Comparison of ENCODE assay signal across 18 cellular contexts in genomic region chr1:58979085-58979484, GRCh38.
DNase-seq lines count a peak whose midpoint lies in the region; ATAC-seq and TF ChIP-seq lines count a peak whose summit lies in the region.
"Had no signal": no experiment of that assay in that cellular context is flagged by ENCODE, and none has a peak within 500 bp of the region (broad histone marks: within the 10 kb centered on the region; RNA-seq: fewer than 3 reads in every experiment).

No MANE protein-coding gene starts in this region.

- H3K27me3 Mint-ChIP-seq in activated B cell treated with CpG ODN at 0.5 μM for 24 hours, result no peaks in the 10 kb centered on the region
- H3K27me3 Mint-ChIP-seq in stimulated activated memory B cell treated with anti-CD40 and anti-IgM and Interleukin-4, amounts not matched to agents 10 μg/mL and 1 μg/mL and 100 μg/mL, for 72 hours, result no peaks in the 10 kb centered on the region
- H3K27me3 Mint-ChIP-seq: central memory CD8-positive, alpha-beta T cell had no signal

- H3K27ac ChIP-seq in right atrium auricular region (no peak overlapping the region), transverse colon (no peak overlapping the region)
- H3K27ac ChIP-seq: lower lobe of right lung, Peyer's patch had no signal

- no peak for TF ChIP-seq POLR2A in NB4 (IDR thresholded peaks at IDR 0.05; ENCODE audit: extremely low read depth, insufficient read length)
- no peak for TF ChIP-seq POLR2A in transverse colon (IDR thresholded peaks at IDR 0.05)

- peaks cover 0 to 19% of the 10 kb centered on the region in 2 donors for H3K4me1 ChIP-seq in right atrium auricular region
- H3K4me1 ChIP-seq in transverse colon, result peaks cover 0 to 19% (median 2%) of the 10 kb centered on the region in 4 donors
- H3K4me1 ChIP-seq: Peyer's patch had no signal

- peak overlapping the region; percentile 59 for H3K27ac Mint-ChIP-seq in activated B cell treated with CpG ODN at 0.5 μM for 24 hours
- H3K27ac Mint-ChIP-seq in stimulated activated memory B cell treated with anti-CD40 and anti-IgM and Interleukin-4, amounts not matched to agents 10 μg/mL and 1 μg/mL and 100 μg/mL, for 72 hours, result peak overlapping the region; percentile 54
- H3K27ac Mint-ChIP-seq: HFFc6 had no signal

- H3K4me3 ChIP-seq in right atrium auricular region (no peak overlapping the region), NB4 (ENCODE audit: low read depth, low read length) (no peak overlapping the region), transverse colon (no peak overlapping the region)
- H3K4me3 ChIP-seq: lower lobe of right lung, Peyer's patch had no signal

- no peak for TF ChIP-seq CTCF in right atrium auricular region (IDR thresholded peaks at IDR 0.05)
- no peak for TF ChIP-seq CTCF in NB4 (IDR thresholded peaks at IDR 0.05; ENCODE audit: low read depth, low read length)
- no peak for TF ChIP-seq CTCF in activated B cell treated with CpG ODN at 0.5 μM for 24 hours (IDR thresholded peaks at IDR 0.05)
- no peak for TF ChIP-seq CTCF in transverse colon (IDR thresholded peaks at IDR 0.05)

- CTCF ChIA-PET in activated B cell treated with CpG ODN at 0.5 μM for 24 hours (lab: Charles Lee), result no interaction called here

- in situ Hi-C loops in transverse colon (cut with MboI; ENCODE audit: low pct_ligation_motif_present in 1 of 4, low pct_unique_long_range_greater_than_20kb in 1 of 4, low sequenced_read_pairs in 3 of 4), result no loop called here

- POLR2A ChIA-PET in activated B cell treated with CpG ODN at 0.5 μM for 24 hours (lab: Charles Lee), result interaction anchor here (1.0 kb wide), 1 partner anchor 195 kb away, joined by 3 read pairs; the partner anchor contains the start of gene JUN

- H3K9me3 Mint-ChIP-seq in activated B cell treated with CpG ODN at 0.5 μM for 24 hours, result no peaks in the 10 kb centered on the region
- no peaks in the 10 kb centered on the region for H3K9me3 Mint-ChIP-seq in stimulated activated memory B cell treated with anti-CD40 and anti-IgM and Interleukin-4, amounts not matched to agents 10 μg/mL and 1 μg/mL and 100 μg/mL, for 72 hours
- H3K9me3 Mint-ChIP-seq: central memory CD8-positive, alpha-beta T cell; HFFc6; natural killer cell treated with Interleukin-12 subunit alpha and Interleukin-12 subunit beta and Interleukin-15 and Interleukin-18, amount 100 ng/mL, for 72 hours had no signal

- no peaks in the 10 kb centered on the region for H3K27me3 ChIP-seq in right atrium auricular region
- no peaks in the 10 kb centered on the region for H3K27me3 ChIP-seq in transverse colon
- H3K27me3 ChIP-seq: Peyer's patch had no signal

- H3K9me3 ChIP-seq in right atrium auricular region (no peaks in the 10 kb centered on the region), transverse colon (no peaks in the 10 kb centered on the region)
- H3K9me3 ChIP-seq: lower lobe of right lung, Peyer's patch had no signal

- no peak for TF ChIP-seq EP300 in transverse colon (IDR thresholded peaks at IDR 0.05; ENCODE audit: low read depth)

- intact Hi-C loops in left cardiac atrium (cut with DNase I), result no loop called here
- intact Hi-C loops in activated B cell treated with CpG ODN at 0.5 μM for 24 hours (cut with micrococcal nuclease), result no loop called here
- intact Hi-C loops in transverse colon (cut with DNase I; ENCODE audit: low total_unique reads), result no loop called here

- DNase-seq in left cardiac atrium (no peak), right atrium auricular region (ENCODE audit: low spot score) (no peak), NB4 (ENCODE audit: low read depth) (peak; percentile 49), activated B cell treated with CpG ODN at 0.5 μM for 24 hours (no peak), NCI-H748 treated with DMSO at 0.1 percent for 48 hours (lab: John Stamatoyannopoulos, UW) (no peak), transverse colon (no peak), NCI-H1105 treated with DMSO at 0.1 percent for 48 hours (lab: John Stamatoyannopoulos, UW) (no peak)
- DNase-seq: activated CD4-positive, alpha-beta T cell treated with anti-CD3 and anti-CD28 coated beads, Interleukin-2, amount 50 U/mL, for 1 hour; activated T-cell treated with anti-CD3 and anti-CD28 coated beads, Interleukin-2, amount 50 U/mL, for 48 hours; HFFc6; KG1; lower lobe of right lung; NCI-H1694 treated with DMSO at 0.1 percent for 48 hours; NCI-H510A treated with DMSO at 0.1 percent for 48 hours; Peyer's patch had no signal

- H3K36me3 ChIP-seq in right atrium auricular region, result no peaks in the 10 kb centered on the region
- H3K36me3 ChIP-seq in transverse colon, result no peaks in the 10 kb centered on the region
- H3K36me3 ChIP-seq: lower lobe of right lung, Peyer's patch had no signal

- 71 to 72% methylated on average over 3 of the region's 3 CpGs for WGBS in transverse colon (ENCODE audit: low coverage in 1 of 2), 2 donors

- H3K4me3 Mint-ChIP-seq in activated B cell treated with CpG ODN at 0.5 μM for 24 hours, result no peak overlapping the region
- no peak overlapping the region for H3K4me3 Mint-ChIP-seq in stimulated activated memory B cell treated with anti-CD40 and anti-IgM and Interleukin-4, amounts not matched to agents 10 μg/mL and 1 μg/mL and 100 μg/mL, for 72 hours
- H3K4me3 Mint-ChIP-seq: central memory CD8-positive, alpha-beta T cell; HFFc6; natural killer cell treated with Interleukin-12 subunit alpha and Interleukin-12 subunit beta and Interleukin-15 and Interleukin-18, amount 100 ng/mL, for 72 hours had no signal

- peak; percentile 23 to 55 for ATAC-seq in left cardiac atrium
- no peak for ATAC-seq in activated B cell treated with CpG ODN at 0.5 μM for 24 hours (ENCODE audit: low read depth)
- ATAC-seq in stimulated activated memory B cell treated with anti-CD40 and anti-IgM and Interleukin-4, amounts not matched to agents 10 μg/mL and 1 μg/mL and 100 μg/mL, for 72 hours, result no peak
- ATAC-seq: lower lobe of right lung; natural killer cell treated with Interleukin-12 subunit alpha and Interleukin-12 subunit beta and Interleukin-15 and Interleukin-18, amount 100 ng/mL, for 72 hours had no signal

- no peaks in the 10 kb centered on the region for H3K36me3 Mint-ChIP-seq in activated B cell treated with CpG ODN at 0.5 μM for 24 hours (ENCODE audit: low read depth)
- H3K36me3 Mint-ChIP-seq in stimulated activated memory B cell treated with anti-CD40 and anti-IgM and Interleukin-4, amounts not matched to agents 10 μg/mL and 1 μg/mL and 100 μg/mL, for 72 hours, result no peaks in the 10 kb centered on the region
- H3K36me3 Mint-ChIP-seq: natural killer cell treated with Interleukin-12 subunit alpha and Interleukin-12 subunit beta and Interleukin-15 and Interleukin-18, amount 100 ng/mL, for 72 hours had no signal

- peaks cover 27% of the 10 kb centered on the region for H3K4me1 Mint-ChIP-seq in activated B cell treated with CpG ODN at 0.5 μM for 24 hours
- H3K4me1 Mint-ChIP-seq in stimulated activated memory B cell treated with anti-CD40 and anti-IgM and Interleukin-4, amounts not matched to agents 10 μg/mL and 1 μg/mL and 100 μg/mL, for 72 hours, result peaks cover 24% of the 10 kb centered on the region

Comparison
In these comparisons a context has a peak if more than half of its experiments do, and no peak if none do; other contexts are left out.
1. ATAC-seq: peak in left cardiac atrium (2 of 2); none in activated B cell treated with CpG ODN at 0.5 μM for 24 hours (single experiment) and stimulated activated memory B cell treated with anti-CD40 and anti-IgM and Interleukin-4, amounts not matched to agents 10 μg/mL and 1 μg/mL and 100 μg/mL, for 72 hours (single experiment).